In the genomic region with DNA sequence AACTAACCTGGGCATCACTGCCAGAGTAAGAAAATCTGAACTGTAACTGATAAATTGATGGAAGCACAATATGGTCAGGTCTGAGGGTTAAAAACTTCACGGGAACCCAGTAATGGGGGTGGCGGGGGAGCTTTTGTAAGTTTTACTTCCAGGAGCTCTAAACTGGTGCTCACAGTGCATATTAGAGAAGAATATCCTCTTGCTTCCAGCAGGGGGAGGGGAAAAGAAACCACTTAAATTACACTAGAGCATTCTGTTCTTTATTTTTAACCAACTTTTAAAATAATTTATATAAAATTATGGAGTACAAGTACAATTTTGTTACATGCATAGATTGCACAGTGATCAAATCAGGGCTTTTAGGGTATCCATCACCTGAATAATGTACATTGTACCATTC, we compare ENCODE assay signal across 1 cellular context.
TF ChIP-seq lines count a peak whose summit lies in the region.

No MANE protein-coding gene starts in this region.

TF ChIP-seq in SK-N-SH treated with all-trans-retinoic acid at 6 μM for 48 hours, 23 proteins besides CTCF, POLR2A, EP300 and RAD21 (continued from another document):
- TF ChIP-seq ZFP30 (CRISPR knock-in tag; IDR thresholded peaks at IDR 0.05) = no peak
- TF ChIP-seq ZNF565 (CRISPR knock-in tag; conservative IDR thresholded peaks at IDR 0.05; ENCODE audit: low read depth) = no peak
- TF ChIP-seq, protein P1, sequence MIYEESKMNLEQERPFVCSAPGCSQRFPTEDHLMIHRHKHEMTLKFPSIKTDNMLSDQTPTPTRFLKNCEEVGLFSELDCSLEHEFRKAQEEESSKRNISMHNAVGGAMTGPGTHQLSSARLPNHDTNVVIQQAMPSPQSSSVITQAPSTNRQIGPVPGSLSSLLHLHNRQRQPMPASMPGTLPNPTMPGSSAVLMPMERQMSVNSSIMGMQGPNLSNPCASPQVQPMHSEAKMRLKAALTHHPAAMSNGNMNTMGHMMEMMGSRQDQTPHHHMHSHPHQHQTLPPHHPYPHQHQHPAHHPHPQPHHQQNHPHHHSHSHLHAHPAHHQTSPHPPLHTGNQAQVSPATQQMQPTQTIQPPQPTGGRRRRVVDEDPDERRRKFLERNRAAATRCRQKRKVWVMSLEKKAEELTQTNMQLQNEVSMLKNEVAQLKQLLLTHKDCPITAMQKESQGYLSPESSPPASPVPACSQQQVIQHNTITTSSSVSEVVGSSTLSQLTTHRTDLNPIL (CRISPR knock-in tag; IDR thresholded peaks at IDR 0.05; ENCODE audit: low read depth) = no peak
- TF ChIP-seq, protein P2, sequence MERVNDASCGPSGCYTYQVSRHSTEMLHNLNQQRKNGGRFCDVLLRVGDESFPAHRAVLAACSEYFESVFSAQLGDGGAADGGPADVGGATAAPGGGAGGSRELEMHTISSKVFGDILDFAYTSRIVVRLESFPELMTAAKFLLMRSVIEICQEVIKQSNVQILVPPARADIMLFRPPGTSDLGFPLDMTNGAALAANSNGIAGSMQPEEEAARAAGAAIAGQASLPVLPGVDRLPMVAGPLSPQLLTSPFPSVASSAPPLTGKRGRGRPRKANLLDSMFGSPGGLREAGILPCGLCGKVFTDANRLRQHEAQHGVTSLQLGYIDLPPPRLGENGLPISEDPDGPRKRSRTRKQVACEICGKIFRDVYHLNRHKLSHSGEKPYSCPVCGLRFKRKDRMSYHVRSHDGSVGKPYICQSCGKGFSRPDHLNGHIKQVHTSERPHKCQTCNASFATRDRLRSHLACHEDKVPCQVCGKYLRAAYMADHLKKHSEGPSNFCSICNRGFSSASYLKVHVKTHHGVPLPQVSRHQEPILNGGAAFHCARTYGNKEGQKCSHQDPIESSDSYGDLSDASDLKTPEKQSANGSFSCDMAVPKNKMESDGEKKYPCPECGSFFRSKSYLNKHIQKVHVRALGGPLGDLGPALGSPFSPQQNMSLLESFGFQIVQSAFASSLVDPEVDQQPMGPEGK (CRISPR knock-in tag; IDR thresholded peaks at IDR 0.05; ENCODE audit: borderline replicate concordance) = no peak
- no peak for TF ChIP-seq TCF4 (CRISPR knock-in tag; IDR thresholded peaks at IDR 0.05; ENCODE audit: borderline replicate concordance)
- TF ChIP-seq ZNF8 (CRISPR knock-in tag; IDR thresholded peaks at IDR 0.05) = no peak
- TF ChIP-seq, protein P3, sequence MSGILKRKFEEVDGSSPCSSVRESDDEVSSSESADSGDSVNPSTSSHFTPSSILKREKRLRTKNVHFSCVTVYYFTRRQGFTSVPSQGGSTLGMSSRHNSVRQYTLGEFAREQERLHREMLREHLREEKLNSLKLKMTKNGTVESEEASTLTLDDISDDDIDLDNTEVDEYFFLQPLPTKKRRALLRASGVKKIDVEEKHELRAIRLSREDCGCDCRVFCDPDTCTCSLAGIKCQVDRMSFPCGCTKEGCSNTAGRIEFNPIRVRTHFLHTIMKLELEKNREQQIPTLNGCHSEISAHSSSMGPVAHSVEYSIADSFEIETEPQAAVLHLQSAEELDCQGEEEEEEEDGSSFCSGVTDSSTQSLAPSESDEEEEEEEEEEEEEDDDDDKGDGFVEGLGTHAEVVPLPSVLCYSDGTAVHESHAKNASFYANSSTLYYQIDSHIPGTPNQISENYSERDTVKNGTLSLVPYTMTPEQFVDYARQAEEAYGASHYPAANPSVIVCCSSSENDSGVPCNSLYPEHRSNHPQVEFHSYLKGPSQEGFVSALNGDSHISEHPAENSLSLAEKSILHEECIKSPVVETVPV (CRISPR knock-in tag; IDR thresholded peaks at IDR 0.05) = no peak
- no peak for TF ChIP-seq RARB (CRISPR knock-in tag; IDR thresholded peaks at IDR 0.05)
- TF ChIP-seq ARNTL (CRISPR knock-in tag; IDR thresholded peaks at IDR 0.05; ENCODE audit: borderline replicate concordance, low read depth) = no peak
- TF ChIP-seq ZNF70 (CRISPR knock-in tag; IDR thresholded peaks at IDR 0.05) = no peak
